ENCODE assay signal across 14 cellular contexts in genomic region chr13:31090921-31091624, GRCh38.
DNase-seq lines count a peak whose midpoint lies in the region; ATAC-seq and TF ChIP-seq lines count a peak whose summit lies in the region.
"Had no signal": no experiment of that assay in that cellular context is flagged by ENCODE, and none has a peak within 500 bp of the region (broad histone marks: within the 10 kb centered on the region; RNA-seq: fewer than 3 reads in every experiment).

No MANE protein-coding gene starts in this region.

- H3K36me3 ChIP-seq in thyroid gland (no peaks in the 10 kb centered on the region), esophagus squamous epithelium (no peaks in the 10 kb centered on the region)
- H3K36me3 ChIP-seq: vagina had no signal

- H3K4me1 ChIP-seq in thyroid gland = no peaks in the 10 kb centered on the region
- peaks cover 0 to 42% (median 3%) of the 10 kb centered on the region in 3 donors for H3K4me1 ChIP-seq in esophagus squamous epithelium
- H3K4me1 ChIP-seq: vagina had no signal

- no peaks in the 10 kb centered on the region for H3K36me3 Mint-ChIP-seq in activated T-helper 17 cell treated with anti-CD3 and anti-CD28 coated beads, Interleukin-2, amount 50 U/mL, for 72 hours (ENCODE audit: low read depth)
- H3K36me3 Mint-ChIP-seq: naive thymus-derived CD8-positive, alpha-beta T cell had no signal

- no peaks in the 10 kb centered on the region for H3K9me3 Mint-ChIP-seq in activated T-helper 17 cell treated with anti-CD3 and anti-CD28 coated beads, Interleukin-2, amount 50 U/mL, for 72 hours
- H3K9me3 Mint-ChIP-seq: activated T-helper 1 cell treated with anti-CD3 and anti-CD28 coated beads, Interleukin-12 subunit alpha, Interleukin-12 subunit beta, Interleukin-2, Interleukin-4 antibody, amounts not matched to agents 30 ng/mL and 10 ng/mL and 1 ng/mL, durations not matched to agents 14 hours and 24 hours and 36 hours; naive thymus-derived CD8-positive, alpha-beta T cell had no signal

- no peaks in the 10 kb centered on the region for H3K27me3 ChIP-seq in thyroid gland
- H3K27me3 ChIP-seq in esophagus squamous epithelium = peaks cover 0 to 4% (median 0%) of the 10 kb centered on the region in 4 donors
- H3K27me3 ChIP-seq: vagina had no signal

- intact Hi-C loops in left ventricle myocardium superior (cut with micrococcal nuclease) = no loop called here
- intact Hi-C loops in cardiac septum (cut with DNase I) = no loop called here
- intact Hi-C loops in thyroid gland (cut with DNase I) = no loop called here
- intact Hi-C loops in esophagus squamous epithelium (cut with DNase I) = no loop called here

- no peak for ATAC-seq in left ventricle myocardium superior
- no peak for ATAC-seq in activated T-helper 17 cell treated with anti-CD3 and anti-CD28 coated beads, Interleukin-2, amount 50 U/mL, for 72 hours (replicated peaks)
- ATAC-seq in HG02884 (IDR thresholded peaks at IDR 0.05; ENCODE audit: unreplicated experiment) = no peak
- ATAC-seq: naive thymus-derived CD8-positive, alpha-beta T cell had no signal

- no peaks in the 10 kb centered on the region for H3K9me3 ChIP-seq in thyroid gland
- H3K9me3 ChIP-seq in esophagus squamous epithelium = no peaks in the 10 kb centered on the region
- H3K9me3 ChIP-seq: vagina had no signal

- peaks cover 20% of the 10 kb centered on the region for H3K27me3 Mint-ChIP-seq in activated T-helper 17 cell treated with anti-CD3 and anti-CD28 coated beads, Interleukin-2, amount 50 U/mL, for 72 hours

- H3K4me3 ChIP-seq in thyroid gland (replicated peaks in 1 of 3) = no peak overlapping the region
- no peak overlapping the region for H3K4me3 ChIP-seq in esophagus squamous epithelium
- H3K4me3 ChIP-seq: SK-N-MC, vagina had no signal

- no peak for TF ChIP-seq CTCF in thyroid gland (IDR thresholded peaks at IDR 0.05)
- TF ChIP-seq CTCF in esophagus squamous epithelium (IDR thresholded peaks at IDR 0.05) = no peak

- DNase-seq in left ventricle myocardium superior (peak; percentile 33), cardiac septum (ENCODE audit: low spot score) (no peak), islet precursor cell (peak; percentile 20), thyroid gland (peak; percentile 23 to 42), esophagus squamous epithelium (lab: John Stamatoyannopoulos, UW) (no peak), GM19240 (ENCODE audit: insufficient read length, low spot score) (no peak)
- DNase-seq: activated CD4-positive, alpha-beta T cell treated with anti-CD3 and anti-CD28 coated beads for 4 hours; naive thymus-derived CD8-positive, alpha-beta T cell; NCI-H524 had no signal

- no peak overlapping the region for H3K4me3 Mint-ChIP-seq in activated T-helper 17 cell treated with anti-CD3 and anti-CD28 coated beads, Interleukin-2, amount 50 U/mL, for 72 hours
- H3K4me3 Mint-ChIP-seq: activated T-helper 1 cell treated with anti-CD3 and anti-CD28 coated beads, Interleukin-12 subunit alpha, Interleukin-12 subunit beta, Interleukin-2, Interleukin-4 antibody, amounts not matched to agents 30 ng/mL and 10 ng/mL and 1 ng/mL, durations not matched to agents 14 hours and 24 hours and 36 hours; naive thymus-derived CD8-positive, alpha-beta T cell had no signal

- H3K27ac ChIP-seq in thyroid gland (no peak overlapping the region), esophagus squamous epithelium (no peak overlapping the region)
- H3K27ac ChIP-seq: SK-N-MC, vagina had no signal

- no peaks in the 10 kb centered on the region for H3K4me1 Mint-ChIP-seq in activated T-helper 17 cell treated with anti-CD3 and anti-CD28 coated beads, Interleukin-2, amount 50 U/mL, for 72 hours

- WGBS in thyroid gland, 2 donors = 19 to 37% methylated on average over 16 of the region's 16 CpGs
- WGBS in esophagus squamous epithelium, 2 donors = 40 to 42% methylated on average over 10 to 12 of the region's 16 CpGs

- TF ChIP-seq POLR2A in thyroid gland (IDR thresholded peaks at IDR 0.05) (no peak), esophagus squamous epithelium (IDR thresholded peaks at IDR 0.05) (no peak)

- H3K27ac Mint-ChIP-seq in activated T-helper 17 cell treated with anti-CD3 and anti-CD28 coated beads, Interleukin-2, amount 50 U/mL, for 72 hours = peak overlapping the region; percentile 33
- H3K27ac Mint-ChIP-seq: activated T-helper 1 cell treated with anti-CD3 and anti-CD28 coated beads, Interleukin-12 subunit alpha, Interleukin-12 subunit beta, Interleukin-2, Interleukin-4 antibody, amounts not matched to agents 30 ng/mL and 10 ng/mL and 1 ng/mL, durations not matched to agents 14 hours and 24 hours and 36 hours; naive thymus-derived CD8-positive, alpha-beta T cell had no signal

Comparison
In these comparisons a context has a peak if more than half of its experiments do, and no peak if none do; other contexts are left out.
1. DNase-seq: peak in left ventricle myocardium superior (single experiment), islet precursor cell (single experiment) and thyroid gland (2 of 2); none in cardiac septum (single experiment), esophagus squamous epithelium (single experiment) and GM19240 (single experiment).